Comparison of ENCODE assay signal across 8 cellular contexts in genomic region chr9:5450360-5451051, GRCh38. TPM values are rescaled to one million over a fixed set of nuclear protein-coding genes. Genes with fewer than 3 reads are reported as not detected.
A peak's percentile ranks its signal among the peaks of the same experiment; 100 is the strongest.
DNase-seq lines count a peak whose midpoint lies in the region; ATAC-seq and TF ChIP-seq lines count a peak whose summit lies in the region.

TSS of gene CD274 (plus strand) at chr9:5450542. CDS start at chr9:5456114, 5,572 bp downstream.

- H3K4me1 Mint-ChIP-seq in CD14-positive monocyte, result peaks cover 39% of the 10 kb centered on the region

- peaks cover 32% of the 10 kb centered on the region for H3K4me1 ChIP-seq in mononuclear cell (ENCODE audit: insufficient read depth, low read length)

- intact Hi-C loops in CD14-positive monocyte (cut with micrococcal nuclease), result loop anchor here (10.0 kb wide), 4 partner anchors 64 to 466 kb away; partner anchors contain the start of genes PDCD1LG2 (in 2 of the 2) and JAK2 (in 1 of the 2)

- H3K27ac Mint-ChIP-seq in CD14-positive monocyte, result peak within 1 kb of the TSS; percentile 87 to 93 (median 89)

- H3K4me3 ChIP-seq in epithelial cell of esophagus (ENCODE audit: low read length) (peak within 1 kb of the TSS; percentile 64), mononuclear cell (ENCODE audit: low read length) (peak within 1 kb of the TSS; percentile 80)

- no peaks in the 10 kb centered on the region for H3K9me3 ChIP-seq in mononuclear cell (ENCODE audit: low read depth, low read length)

- DNase-seq in CD14-positive monocyte (ENCODE audit: low spot score) (peak; percentile 64), NOMO-1 treated with DMSO at 0.1 percent for 48 hours (lab: John Stamatoyannopoulos, UW; ENCODE audit: unreplicated experiment) (peak; percentile 45), epithelial cell of esophagus (ENCODE audit: low read depth) (peak; percentile 95)
- peak; percentile 92 for DNase-seq in activated CD8-positive, alpha-beta memory T cell treated with anti-CD3 and anti-CD28 coated beads, Interleukin-2, amount 50 U/mL, for 48 hours
- DNase-seq in stimulated activated CD8-positive, alpha-beta memory T cell treated with anti-CD3 and anti-CD28 coated beads, Interleukin-2, amount 100 ng/mL, for 48 hours (ENCODE audit: low read depth in 2 of 2), result peak; percentile 80 to 83

- TF ChIP-seq CTCF in CD14-positive monocyte (IDR thresholded peaks at IDR 0.05) (peak; percentile 62), epithelial cell of esophagus (IDR thresholded peaks at IDR 0.05; ENCODE audit: insufficient read depth, low read depth, low read length, missing control alignments) (peak; percentile 66)

- ATAC-seq in GM19351 (IDR thresholded peaks at IDR 0.05; ENCODE audit: unreplicated experiment), result peak; percentile 62
- ATAC-seq in HG03558 (IDR thresholded peaks at IDR 0.05; ENCODE audit: extremely low read depth, unreplicated experiment), result peak; percentile 29

- H3K4me3 Mint-ChIP-seq in CD14-positive monocyte, result peak within 1 kb of the TSS; percentile 81 to 93

- peaks cover 0 to 3% (median 0%) of the 10 kb centered on the region in 3 donors for H3K27me3 Mint-ChIP-seq in CD14-positive monocyte (ENCODE audit: low read depth in 3 of 3)

- H3K27me3 ChIP-seq in mononuclear cell (ENCODE audit: insufficient read depth, low read length), result no peaks in the 10 kb centered on the region

- H3K36me3 Mint-ChIP-seq in CD14-positive monocyte, result no peaks in the 10 kb centered on the region

- peaks cover 0 to 1% (median 0%) of the 10 kb centered on the region in 7 donors for H3K9me3 Mint-ChIP-seq in CD14-positive monocyte

RNA-seq across cellular contexts. Expression of gene CD274, which starts in this region (rescaled TPM):
- under 1 TPM in 1 of 2 donors, not detected in 1; 0.84 TPM for polyA plus RNA-seq in CD14-positive monocyte
- 6.2 TPM for total RNA-seq in mononuclear cell

Comparison
In these comparisons a context has a peak if more than half of its experiments do, and no peak if none do; other contexts are left out.
1. Peak in every context shown above with its lines: DNase-seq, ATAC-seq and H3K4me3 ChIP-seq.
2. Peak in DNase-seq in CD14-positive monocyte; RNA of the gene not detected or under 1 TPM.
3. DNase-seq: peak in every context shown above with its lines; median percentile 95 in epithelial cell of esophagus; 92 in activated CD8-positive, alpha-beta memory T cell treated with anti-CD3 and anti-CD28 coated beads, Interleukin-2, amount 50 U/mL, for 48 hours; 82 in stimulated activated CD8-positive, alpha-beta memory T cell treated with anti-CD3 and anti-CD28 coated beads, Interleukin-2, amount 100 ng/mL, for 48 hours; 64 in CD14-positive monocyte; 45 in NOMO-1 treated with DMSO at 0.1 percent for 48 hours.